Comparison of ENCODE assay signal across 20 cellular contexts in the genomic region with DNA sequence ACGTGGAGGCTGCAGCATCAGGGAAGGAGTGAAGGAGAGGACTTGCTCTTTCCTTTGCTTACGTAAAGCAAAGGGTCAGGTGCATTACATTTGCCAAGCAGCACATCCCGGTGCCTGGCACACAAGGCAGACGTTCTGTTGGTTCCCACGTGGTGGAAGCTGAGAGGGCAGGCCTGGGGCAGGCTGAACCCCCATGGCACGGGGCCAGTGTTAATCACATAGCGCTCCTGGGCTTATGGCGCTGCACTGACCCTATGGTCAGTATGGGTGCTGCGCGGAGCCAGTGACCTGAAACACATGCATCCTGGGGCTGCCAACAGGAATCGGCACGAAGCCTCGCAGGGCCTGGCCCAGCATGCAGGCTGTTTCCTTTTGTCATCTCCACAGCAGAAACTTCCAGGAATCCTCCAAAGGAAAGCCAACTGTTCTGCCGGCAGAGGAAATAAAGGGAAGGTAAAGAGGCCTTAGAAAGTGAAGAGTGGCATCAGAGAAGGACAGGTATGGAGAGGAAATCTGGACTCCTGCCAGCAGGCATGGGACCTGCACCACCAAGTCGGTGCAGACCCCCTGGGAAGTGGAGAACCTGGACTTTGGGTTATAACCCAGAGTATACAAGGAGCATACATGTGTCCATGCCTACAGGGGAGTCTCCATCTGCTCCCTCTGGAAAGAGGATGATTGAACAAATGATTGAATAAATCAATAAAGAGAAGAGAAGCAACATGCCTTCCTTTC.
"Had no signal": no experiment of that assay in that cellular context is flagged by ENCODE, and none has a peak within 500 bp of the region (broad histone marks: within the 10 kb centered on the region; RNA-seq: fewer than 3 reads in every experiment).

No MANE protein-coding gene starts in this region.

- H3K36me3 ChIP-seq: heart right ventricle, lower lobe of right lung, neural progenitor cell, transverse colon had no signal

- H3K9ac ChIP-seq: neural progenitor cell had no signal

- H3K27me3 ChIP-seq: neural progenitor cell, transverse colon had no signal

- H3K4me1 Mint-ChIP-seq: activated CD4-positive, alpha-beta memory T cell treated with anti-CD3 and anti-CD28 coated beads, Interleukin-2, amount 10 ng/mL, durations not matched to agents 7 days and 5 days; activated CD4-positive, alpha-beta T cell treated with anti-CD3 and anti-CD28 coated beads, Interleukin-2, amount 10 ng/mL, durations not matched to agents 24 days and 14 days; naive thymus-derived CD8-positive, alpha-beta T cell; neural progenitor cell had no signal

- H3K27me3 Mint-ChIP-seq: activated CD4-positive, alpha-beta memory T cell treated with anti-CD3 and anti-CD28 coated beads, Interleukin-2, amount 10 ng/mL, durations not matched to agents 7 days and 5 days; activated CD4-positive, alpha-beta T cell treated with anti-CD3 and anti-CD28 coated beads, Interleukin-2, amount 10 ng/mL, durations not matched to agents 24 days and 14 days; stimulated activated naive CD8-positive, alpha-beta T cell treated with anti-CD3 and anti-CD28 coated beads, Interleukin-15, Interleukin-2, amounts not matched to agents 100 ng/mL and 50 ng/mL, for 24 hours had no signal

- FAIRE-seq: bronchial epithelial cell, endometrium, keratinocyte had no signal

- H3K27ac ChIP-seq: heart right ventricle, lower lobe of right lung, neural progenitor cell, transverse colon, VCaP had no signal

- H3K27ac Mint-ChIP-seq: activated CD4-positive, alpha-beta memory T cell treated with anti-CD3 and anti-CD28 coated beads, Interleukin-2, amount 10 ng/mL, durations not matched to agents 7 days and 5 days; activated CD4-positive, alpha-beta T cell treated with anti-CD3 and anti-CD28 coated beads, Interleukin-2, amount 10 ng/mL, durations not matched to agents 24 days and 14 days; activated naive CD4-positive, alpha-beta T cell treated with anti-CD3 and anti-CD28 coated beads, Interleukin-2, amount 50 U/mL, for 72 hours; activated T-cell treated with anti-CD3 and anti-CD28 coated beads, Interleukin-2, amount 50 U/mL, for 72 hours; naive thymus-derived CD8-positive, alpha-beta T cell; neural progenitor cell; stimulated activated naive CD8-positive, alpha-beta T cell treated with anti-CD3 and anti-CD28 coated beads, Interleukin-15, Interleukin-2, amounts not matched to agents 100 ng/mL and 50 ng/mL, for 24 hours had no signal

- H3K4me3 ChIP-seq: heart right ventricle, lower lobe of right lung, neural progenitor cell, transverse colon had no signal

- H3K36me3 Mint-ChIP-seq: naive thymus-derived CD8-positive, alpha-beta T cell; neural progenitor cell had no signal

- H3K4me3 Mint-ChIP-seq: activated CD4-positive, alpha-beta memory T cell treated with anti-CD3 and anti-CD28 coated beads, Interleukin-2, amount 10 ng/mL, durations not matched to agents 7 days and 5 days; activated CD4-positive, alpha-beta T cell treated with anti-CD3 and anti-CD28 coated beads, Interleukin-2, amount 10 ng/mL, durations not matched to agents 24 days and 14 days; activated T-cell treated with anti-CD3 and anti-CD28 coated beads, Interleukin-2, amount 50 U/mL, for 72 hours; naive thymus-derived CD8-positive, alpha-beta T cell; neural progenitor cell; stimulated activated naive CD8-positive, alpha-beta T cell treated with anti-CD3 and anti-CD28 coated beads, Interleukin-15, Interleukin-2, amounts not matched to agents 100 ng/mL and 50 ng/mL, for 24 hours had no signal

- H2AFZ ChIP-seq: neural progenitor cell had no signal

- H3K9me3 ChIP-seq: transverse colon had no signal

- DNase-seq: activated CD4-positive, alpha-beta memory T cell treated with anti-CD3 and anti-CD28 coated beads, Interleukin-2, amount 10 ng/mL, durations not matched to agents 7 days and 5 days; activated CD4-positive, alpha-beta T cell treated with anti-CD3 and anti-CD28 coated beads, Interleukin-2, amount 10 ng/mL, durations not matched to agents 24 days and 14 days; activated gamma-delta T cell; activated T-cell treated with anti-CD3 and anti-CD28 coated beads, Interleukin-2, amount 50 U/mL, for 72 hours; cerebellar nuclear complex; foreskin fibroblast; heart right ventricle; lower lobe of right lung; naive thymus-derived CD8-positive, alpha-beta T cell; stimulated activated CD4-positive, alpha-beta T cell treated with anti-CD3 and anti-CD28 coated beads, Interleukin-4, amount 100 ng/mL, for 24 hours; transverse colon had no signal

- H3K4me2 ChIP-seq: neural progenitor cell had no signal

- H3K4me1 ChIP-seq: heart right ventricle, lower lobe of right lung, neural progenitor cell, transverse colon had no signal

- ATAC-seq: activated CD4-positive, CD25-positive, alpha-beta regulatory T cell treated with anti-CD3 and anti-CD28 coated beads, Interleukin-2, amount 50 U/mL, for 24 hours; activated naive CD4-positive, alpha-beta T cell treated with anti-CD3 and anti-CD28 coated beads, Interleukin-2, amount 50 U/mL, for 72 hours; activated T-cell treated with anti-CD3 and anti-CD28 coated beads, Interleukin-2, amount 50 U/mL, for 72 hours; heart right ventricle; naive thymus-derived CD8-positive, alpha-beta T cell; SK-N-SH treated with all-trans-retinoic acid at 6 μM for 48 hours had no signal

- H3K9me3 Mint-ChIP-seq: activated CD4-positive, alpha-beta T cell treated with anti-CD3 and anti-CD28 coated beads, Interleukin-2, amount 10 ng/mL, durations not matched to agents 24 days and 14 days; stimulated activated naive CD8-positive, alpha-beta T cell treated with anti-CD3 and anti-CD28 coated beads, Interleukin-15, Interleukin-2, amounts not matched to agents 100 ng/mL and 50 ng/mL, for 24 hours had no signal
